5 cellular contexts compared by ENCODE assay signal in the genomic region with DNA sequence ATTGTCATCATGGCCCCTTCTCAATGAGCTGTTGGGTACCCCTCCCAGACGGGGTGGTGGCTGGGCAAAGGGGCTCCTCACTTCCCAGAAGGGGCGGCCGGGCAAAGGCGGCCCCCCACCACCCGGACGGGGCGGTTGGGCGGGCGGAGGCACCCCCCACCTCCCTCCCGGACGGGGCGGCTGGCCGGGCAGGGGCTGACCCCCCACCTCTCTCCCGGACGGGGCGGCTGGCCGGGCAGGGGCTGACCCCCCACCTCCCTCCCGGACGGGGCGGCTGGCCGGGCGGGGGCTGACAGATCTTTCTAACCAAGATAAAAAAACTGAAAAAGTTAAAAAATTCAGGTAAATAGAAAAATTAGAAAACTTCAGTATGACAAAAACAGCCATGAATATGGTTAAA. TPM values are rescaled to one million over a fixed set of nuclear protein-coding genes. Genes with fewer than 3 reads are reported as not detected.
DNase-seq lines count a peak whose midpoint lies in the region.
"Not testable (repeated sequence)": the region's sequence is repeated elsewhere in the genome, so short reads cannot be mapped to it uniquely, and the experiment has no call there.
"Had no signal": no experiment of that assay in that cellular context is flagged by ENCODE, and none has a peak within 500 bp of the region (broad histone marks: within the 10 kb centered on the region; RNA-seq: fewer than 3 reads in every experiment).

No MANE protein-coding gene starts in this region.

- intact Hi-C loops in posterior vena cava (cut with DNase I): not testable (repeated sequence)

- DNase-seq in posterior vena cava (ENCODE audit: low spot score): peak; percentile 18

RNA-seq across cellular contexts. Expression of gene ZNF263, which starts 12.0 kb away (rescaled TPM):
- total RNA-seq in posterior vena cava: 10 to 100 TPM; 19.8 to 21.2 TPM

RNA-seq across cellular contexts. Expression of gene MEFV, which starts 14.8 kb away (rescaled TPM):
- total RNA-seq in posterior vena cava: 1 to 10 TPM; 1.9 to 4.9 TPM
- total RNA-seq: A673; Caco-2; Calu3; CD4-positive, CD25-positive, alpha-beta regulatory T cell had no signal

RNA-seq across cellular contexts. Expression of gene TIGD7, which starts 33.9 kb away (rescaled TPM):
- total RNA-seq in posterior vena cava: 1 to 10 TPM; 6.4 to 9.1 TPM

RNA-seq across cellular contexts. Expression of gene ZNF75A, which starts 34.0 kb away (rescaled TPM):
- 10 to 100 TPM; 17.5 to 21.3 TPM for total RNA-seq in posterior vena cava

RNA-seq across cellular contexts. Expression of gene ZNF200, which starts 36.3 kb away (rescaled TPM):
- 1 to 10 TPM; 5.1 to 6.9 TPM for total RNA-seq in posterior vena cava
